Comparison of ENCODE assay signal across 17 cellular contexts in genomic region chr17:60573139-60573975, GRCh38. TPM values are rescaled to one million over a fixed set of nuclear protein-coding genes. Genes with fewer than 3 reads are reported as not detected.
A peak's percentile ranks its signal among the peaks of the same experiment; 100 is the strongest.
DNase-seq lines count a peak whose midpoint lies in the region; ATAC-seq and TF ChIP-seq lines count a peak whose summit lies in the region.
"Had no signal": no experiment of that assay in that cellular context is flagged by ENCODE, and none has a peak within 500 bp of the region (broad histone marks: within the 10 kb centered on the region; RNA-seq: fewer than 3 reads in every experiment).

No MANE protein-coding gene starts in this region.

- POLR2A ChIA-PET in activated CD8-positive, alpha-beta T cell treated with anti-CD3 and anti-CD28 coated beads, Interleukin-2, amount 10 ng/mL, durations not matched to agents 7 days and 5 days (lab: Charles Lee), result no interaction called here

- 44 to 54% methylated on average over 2 of the region's 2 CpGs for WGBS in body of pancreas, 2 donors

- H3K36me3 ChIP-seq in body of pancreas (replicated peaks in 1 of 2; ENCODE audit: insufficient read depth in 1 of 2, low read depth in 2 of 2), result no peaks in the 10 kb centered on the region

- intact Hi-C loops in body of pancreas (cut with DNase I), result no loop called here

- DNase-seq in GM03348 (ENCODE audit: low spot score) (peak; percentile 52), body of pancreas (peak in 2 of 4 donors; percentile 21 to 25), iPS-NIHi11 (ENCODE audit: low spot score) (peak; percentile 15), retinal pigment epithelial cell (ENCODE audit: low read depth) (peak; percentile 74)
- no peak for DNase-seq in activated naive CD4-positive, alpha-beta T cell treated with anti-CD3 and anti-CD28 coated beads, Interleukin-2, amount 50 U/mL, for 72 hours (ENCODE audit: low spot score in 2 of 2)
- no peak for DNase-seq in activated CD8-positive, alpha-beta T cell treated with anti-CD3 and anti-CD28 coated beads, Interleukin-2, amount 10 ng/mL, durations not matched to agents 7 days and 5 days
- DNase-seq: activated CD4-positive, alpha-beta T cell treated with anti-CD3 and anti-CD28 coated beads for 36 hours; activated effector memory CD4-positive, alpha-beta T cell treated with Interleukin-2 at 50 U/mL for 16 hours; CD4-positive, alpha-beta T cell; MV-4-11; naive thymus-derived CD4-positive, alpha-beta T cell; NCI-H510A; stimulated activated CD4-positive, alpha-beta T cell treated with anti-CD3 and anti-CD28 coated beads, Interleukin-1b, Interleukin-23, amount 100 ng/mL, for 48 hours; stimulated activated naive CD8-positive, alpha-beta T cell treated with anti-CD3 and anti-CD28 coated beads, Interleukin-15, amount 100 ng/mL, for 72 hours had no signal

- no peak overlapping the region for H3K4me3 ChIP-seq in body of pancreas
- no peak overlapping the region for H3K4me3 ChIP-seq in retinal pigment epithelial cell (ENCODE audit: low read length)
- H3K4me3 ChIP-seq: SK-N-MC had no signal

- no peak overlapping the region for H3K4me3 Mint-ChIP-seq in activated CD8-positive, alpha-beta T cell treated with anti-CD3 and anti-CD28 coated beads, Interleukin-2, amount 10 ng/mL, durations not matched to agents 7 days and 5 days
- H3K4me3 Mint-ChIP-seq: activated CD4-positive, alpha-beta T cell treated with anti-CD3 and anti-CD28 coated beads for 36 hours; CD4-positive, alpha-beta T cell; naive thymus-derived CD4-positive, alpha-beta T cell; stimulated activated naive CD8-positive, alpha-beta T cell treated with anti-CD3 and anti-CD28 coated beads, Interleukin-15, amount 100 ng/mL, for 72 hours had no signal

- H3K27me3 Mint-ChIP-seq in activated CD8-positive, alpha-beta T cell treated with anti-CD3 and anti-CD28 coated beads, Interleukin-2, amount 10 ng/mL, durations not matched to agents 7 days and 5 days (ENCODE audit: low read depth), result peaks cover 22% of the 10 kb centered on the region

- H3K4me1 Mint-ChIP-seq in activated CD8-positive, alpha-beta T cell treated with anti-CD3 and anti-CD28 coated beads, Interleukin-2, amount 10 ng/mL, durations not matched to agents 7 days and 5 days (ENCODE audit: low read depth), result peaks cover 9% of the 10 kb centered on the region

- no peaks in the 10 kb centered on the region for H3K36me3 Mint-ChIP-seq in activated naive CD4-positive, alpha-beta T cell treated with anti-CD3 and anti-CD28 coated beads, Interleukin-2, amount 50 U/mL, for 72 hours
- no peaks in the 10 kb centered on the region for H3K36me3 Mint-ChIP-seq in activated CD8-positive, alpha-beta T cell treated with anti-CD3 and anti-CD28 coated beads, Interleukin-2, amount 10 ng/mL, durations not matched to agents 7 days and 5 days (ENCODE audit: low read depth)
- H3K36me3 Mint-ChIP-seq: naive thymus-derived CD4-positive, alpha-beta T cell had no signal

- no peak overlapping the region for H3K27ac Mint-ChIP-seq in activated naive CD4-positive, alpha-beta T cell treated with anti-CD3 and anti-CD28 coated beads, Interleukin-2, amount 50 U/mL, for 72 hours
- no peak overlapping the region for H3K27ac Mint-ChIP-seq in activated CD8-positive, alpha-beta T cell treated with anti-CD3 and anti-CD28 coated beads, Interleukin-2, amount 10 ng/mL, durations not matched to agents 7 days and 5 days
- H3K27ac Mint-ChIP-seq: activated CD4-positive, alpha-beta T cell treated with anti-CD3 and anti-CD28 coated beads for 36 hours; CD4-positive, alpha-beta T cell; naive thymus-derived CD4-positive, alpha-beta T cell; stimulated activated naive CD8-positive, alpha-beta T cell treated with anti-CD3 and anti-CD28 coated beads, Interleukin-15, amount 100 ng/mL, for 72 hours had no signal

- no peaks in the 10 kb centered on the region for H3K27me3 ChIP-seq in body of pancreas

- TF ChIP-seq CTCF in body of pancreas (IDR thresholded peaks at IDR 0.05) (peak in 2 of 7 experiments; percentile 5 to 9), retinal pigment epithelial cell (conservative IDR thresholded peaks at IDR 0.05; ENCODE audit: low read depth, low read length) (no peak)

- H3K9me3 Mint-ChIP-seq in activated naive CD4-positive, alpha-beta T cell treated with anti-CD3 and anti-CD28 coated beads, Interleukin-2, amount 50 U/mL, for 72 hours, result no peaks in the 10 kb centered on the region
- H3K9me3 Mint-ChIP-seq in activated CD8-positive, alpha-beta T cell treated with anti-CD3 and anti-CD28 coated beads, Interleukin-2, amount 10 ng/mL, durations not matched to agents 7 days and 5 days (ENCODE audit: insufficient read depth), result no peaks in the 10 kb centered on the region
- H3K9me3 Mint-ChIP-seq: CD4-positive, alpha-beta T cell; stimulated activated naive CD8-positive, alpha-beta T cell treated with anti-CD3 and anti-CD28 coated beads, Interleukin-15, amount 100 ng/mL, for 72 hours had no signal

- no peak for TF ChIP-seq POLR2A in body of pancreas (IDR thresholded peaks at IDR 0.05)

- ATAC-seq in body of pancreas (peak; percentile 67), GM18858 (IDR thresholded peaks at IDR 0.05; ENCODE audit: unreplicated experiment) (no peak), GM18873 (IDR thresholded peaks at IDR 0.05; ENCODE audit: low FRiP score, unreplicated experiment) (no peak)
- no peak for ATAC-seq in activated naive CD4-positive, alpha-beta T cell treated with anti-CD3 and anti-CD28 coated beads, Interleukin-2, amount 50 U/mL, for 72 hours
- ATAC-seq in activated CD8-positive, alpha-beta T cell treated with anti-CD3 and anti-CD28 coated beads, Interleukin-2, amount 10 ng/mL, durations not matched to agents 7 days and 5 days, result no peak
- ATAC-seq: activated CD4-positive, alpha-beta T cell treated with anti-CD3 and anti-CD28 coated beads for 36 hours; naive thymus-derived CD4-positive, alpha-beta T cell; stimulated activated naive CD8-positive, alpha-beta T cell treated with anti-CD3 and anti-CD28 coated beads, Interleukin-15, amount 100 ng/mL, for 72 hours had no signal

- peaks cover 3% of the 10 kb centered on the region for H3K4me1 ChIP-seq in body of pancreas

- no peaks in the 10 kb centered on the region for H3K9me3 ChIP-seq in body of pancreas

- CTCF ChIA-PET in activated CD8-positive, alpha-beta T cell treated with anti-CD3 and anti-CD28 coated beads, Interleukin-2, amount 10 ng/mL, durations not matched to agents 7 days and 5 days (lab: Charles Lee), result interaction anchor here (0.7 kb wide), 2 partner anchors 82 to 497 kb away, joined by 3 read pairs; no protein-coding TSS in a partner anchor

- H3K27ac ChIP-seq in body of pancreas, result peak overlapping the region in 3 of 4 donors; percentile 0 to 64 (median 32)
- H3K27ac ChIP-seq: SK-N-MC had no signal

RNA-seq across cellular contexts. Expression of gene PPM1D, which starts 26.6 kb away (rescaled TPM):
- 10 to 100 TPM in 1 of 2 donors, 1 to 10 TPM in 1; 6.5 to 15.5 TPM for total RNA-seq in body of pancreas
- total RNA-seq in activated naive CD4-positive, alpha-beta T cell treated with anti-CD3 and anti-CD28 coated beads, Interleukin-2, amount 50 U/mL, for 72 hours, result 10 to 100 TPM; 10.7 to 24.6 TPM
- 10 to 100 TPM; 20.4 to 21.2 TPM for total RNA-seq in activated CD8-positive, alpha-beta T cell treated with anti-CD3 and anti-CD28 coated beads, Interleukin-2, amount 10 ng/mL, durations not matched to agents 7 days and 5 days

RNA-seq across cellular contexts. Expression of gene APPBP2, which starts 47.3 kb away (rescaled TPM):
- total RNA-seq in body of pancreas, result 10 to 100 TPM; 10.9 to 15.3 TPM
- 10 to 100 TPM; 24.5 to 28.8 TPM for total RNA-seq in activated naive CD4-positive, alpha-beta T cell treated with anti-CD3 and anti-CD28 coated beads, Interleukin-2, amount 50 U/mL, for 72 hours
- 10 to 100 TPM; 25.9 to 27.2 TPM for total RNA-seq in activated CD8-positive, alpha-beta T cell treated with anti-CD3 and anti-CD28 coated beads, Interleukin-2, amount 10 ng/mL, durations not matched to agents 7 days and 5 days

Comparison
In these comparisons a context has a peak if more than half of its experiments do, and no peak if none do; other contexts are left out.
1. DNase-seq: peak in GM03348 (single experiment), iPS-NIHi11 (single experiment) and retinal pigment epithelial cell (single experiment); none in activated naive CD4-positive, alpha-beta T cell treated with anti-CD3 and anti-CD28 coated beads, Interleukin-2, amount 50 U/mL, for 72 hours (0 of 2) and activated CD8-positive, alpha-beta T cell treated with anti-CD3 and anti-CD28 coated beads, Interleukin-2, amount 10 ng/mL, durations not matched to agents 7 days and 5 days (single experiment).